In genomic region chr4:185695743-185696142, GRCh38 we compare ENCODE assay signal across 2 cellular contexts.
TF ChIP-seq lines count a peak whose summit lies in the region.

No MANE protein-coding gene starts in this region.

TF ChIP-seq in liver, 16 proteins besides CTCF, POLR2A, EP300 and RAD21 (continued from another document):
- TF ChIP-seq REST (IDR thresholded peaks at IDR 0.05) (no peak), FOXA2 (IDR thresholded peaks at IDR 0.05) (no peak), SP1 (IDR thresholded peaks at IDR 0.05) (no peak), HNF4G (IDR thresholded peaks at IDR 0.05) (no peak), FOXA1 (IDR thresholded peaks at IDR 0.05) (no peak), ZBTB33 (IDR thresholded peaks at IDR 0.05) (peak; percentile 18), GABPA (IDR thresholded peaks at IDR 0.05 in 1 of 2, conservative IDR thresholded peaks at IDR 0.05 in 1 of 2) (no peak), MAX (IDR thresholded peaks at IDR 0.05) (no peak), YY1 (IDR thresholded peaks at IDR 0.05) (no peak), TAF1 (conservative IDR thresholded peaks at IDR 0.05) (no peak), JUND (IDR thresholded peaks at IDR 0.05) (no peak), EGR1 (IDR thresholded peaks at IDR 0.05; ENCODE audit: low read depth in 2 of 2) (peak in 1 of 2 donors; percentile 21)

TF ChIP-seq in HepG2, 621 proteins besides CTCF, POLR2A, EP300 and RAD21 (continued from another document):
- TF ChIP-seq ARID3A (IDR thresholded peaks at IDR 0.05; ENCODE audit: low read depth, low read length) (no peak), ZNF710 (CRISPR knock-in tag; IDR thresholded peaks at IDR 0.05; ENCODE audit: borderline replicate concordance) (no peak), ZNF784 (CRISPR knock-in tag; IDR thresholded peaks at IDR 0.05; ENCODE audit: borderline replicate concordance) (no peak), ATF6 (CRISPR knock-in tag; conservative IDR thresholded peaks at IDR 0.05) (no peak), ERF (CRISPR knock-in tag; IDR thresholded peaks at IDR 0.05) (no peak), ZNF567 (CRISPR knock-in tag; IDR thresholded peaks at IDR 0.05; ENCODE audit: borderline replicate concordance) (no peak), CBFB (CRISPR knock-in tag; IDR thresholded peaks at IDR 0.05) (no peak), ELF3 (CRISPR knock-in tag; IDR thresholded peaks at IDR 0.05) (no peak), ZNF33A (CRISPR knock-in tag; IDR thresholded peaks at IDR 0.05; ENCODE audit: borderline replicate concordance) (no peak), ZNF512B (CRISPR knock-in tag; IDR thresholded peaks at IDR 0.05; ENCODE audit: borderline replicate concordance) (no peak), ZNF687 (CRISPR knock-in tag; IDR thresholded peaks at IDR 0.05) (no peak), HMGA1 (CRISPR knock-in tag; conservative IDR thresholded peaks at IDR 0.05) (no peak), KDM1A (CRISPR knock-in tag; IDR thresholded peaks at IDR 0.05) (no peak), ZNF570 (CRISPR knock-in tag; IDR thresholded peaks at IDR 0.05; ENCODE audit: borderline replicate concordance) (no peak), ZNF280D (CRISPR knock-in tag; IDR thresholded peaks at IDR 0.05) (no peak), CCAR2 (optimal IDR thresholded peaks at IDR 0.05; ENCODE audit: low read depth, low read length) (no peak)
